8 cellular contexts compared by ENCODE assay signal in genomic region chr1:144932153-144932552, GRCh38.
DNase-seq lines count a peak whose midpoint lies in the region; ATAC-seq, FAIRE-seq and TF ChIP-seq lines count a peak whose summit lies in the region.
"Not testable (repeated sequence)": the region's sequence is repeated elsewhere in the genome, so short reads cannot be mapped to it uniquely, and the experiment has no call there.

No MANE protein-coding gene starts in this region.

- H3K4me1 ChIP-seq in Karpas-422 (ENCODE audit: low read length); adrenal gland (replicated peaks in 1 of 2); HepG2 (ENCODE audit: insufficient read depth, low read length): not testable (repeated sequence)

- H3K36me3 ChIP-seq in Karpas-422 (ENCODE audit: insufficient read depth, low read length); adrenal gland (replicated peaks in 1 of 2); HepG2 (replicated peaks in 1 of 2; ENCODE audit: control insufficient read depth in 1 of 2, insufficient read depth in 2 of 2, low read length in 2 of 2): not testable (repeated sequence)

- not testable (repeated sequence) for H3K9me2 ChIP-seq in Karpas-422 (replicated peaks; ENCODE audit: insufficient read depth, low read length)

- not testable (repeated sequence) for BruUV-seq in HepG2 (replicated peaks; lab: Mats Ljungman, UMichigan)

- not testable (repeated sequence) for H3K4me2 ChIP-seq in Karpas-422 (ENCODE audit: low read depth, low read length, poor library complexity, severe bottlenecking)
- H3K4me2 ChIP-seq in HepG2 (ENCODE audit: low read depth, low read length), result peak overlapping the region; percentile 7; the same call in 1 of the 2 replicates

- not testable (repeated sequence) for TF ChIP-seq CTCF in AG10803 (conservative IDR thresholded peaks at IDR 0.05; ENCODE audit: low read length); adrenal gland (IDR thresholded peaks at IDR 0.05); coronary artery (IDR thresholded peaks at IDR 0.05); HepG2 (CRISPR knock-in tag; IDR thresholded peaks at IDR 0.05)

- not testable (repeated sequence) for TF ChIP-seq RAD21 in HepG2 (CRISPR knock-in tag; IDR thresholded peaks at IDR 0.05)

- POLR2A ChIA-PET in HepG2 (lab: Yijun Ruan, JAX), result not testable (repeated sequence)

- H3K79me2 ChIP-seq in Karpas-422 (ENCODE audit: low read length); HepG2 (ENCODE audit: insufficient read depth, low read length): not testable (repeated sequence)

- TF ChIP-seq EP300 in HepG2 (IDR thresholded peaks at IDR 0.05; ENCODE audit: low read depth in 2 of 2, low read length in 2 of 2), result not testable (repeated sequence)
- peak; percentile 24; the same call in 1 of the 2 replicates for TF ChIP-seq EP300 in HepG2 (CRISPR knock-in tag; IDR thresholded peaks at IDR 0.05; ENCODE audit: borderline replicate concordance)

- ATAC-seq in HepG2, result peak; percentile 88

- not testable (repeated sequence) for H3K9ac ChIP-seq in Karpas-422 (ENCODE audit: low read length); HepG2 (ENCODE audit: insufficient read depth, low read depth, low read length)

- CTCF ChIA-PET in HepG2 (lab: Yijun Ruan, JAX; ENCODE audit: low intra/inter-chr PET ratio, low total read pairs), result not testable (repeated sequence)

- not testable (repeated sequence) for FAIRE-seq in HepG2 (lab: Jason Lieb, UNC)

- H4K20me1 ChIP-seq in Karpas-422 (ENCODE audit: insufficient read depth, low read depth, low read length); HepG2 (ENCODE audit: insufficient read depth, low read length): not testable (repeated sequence)

- in situ Hi-C loops in HepG2 (cut with HindIII; ENCODE audit: extremely low pct_ligation_motif_present, low pct_unique_long_range_greater_than_20kb), result not testable (repeated sequence)

- not testable (repeated sequence) for H2AFZ ChIP-seq in Karpas-422 (ENCODE audit: low read length); HepG2 (ENCODE audit: low read length)

- TF ChIP-seq POLR2A in adrenal gland (IDR thresholded peaks at IDR 0.05); HepG2 (IDR thresholded peaks at IDR 0.05; ENCODE audit: insufficient read depth in 1 of 2, low read depth in 2 of 2, low read length in 2 of 2): not testable (repeated sequence)

- not testable (repeated sequence) for H3K27ac ChIP-seq in Karpas-422 (ENCODE audit: low read length); adrenal gland; coronary artery
- peak overlapping the region; percentile 55 for H3K27ac ChIP-seq in HepG2 (ENCODE audit: extremely low read length, insufficient read depth, low read length)

- intact Hi-C loops in adrenal gland (cut with DNase I); HepG2 (cut with micrococcal nuclease; ENCODE audit: unreplicated experiment): not testable (repeated sequence)

- DNase-seq in AG10803 (ENCODE audit: low read depth) (peak; percentile 69), ELR (ENCODE audit: low read depth) (peak; percentile 1), Karpas-422 (peak; percentile 19), adrenal gland (peak; percentile 16 to 74 (median 49)), coronary artery (ENCODE audit: low spot score) (peak; percentile 16), fibroblast of the conjunctiva (ENCODE audit: low read depth) (peak; percentile 4), HepG2 (ENCODE audit: low spot score) (peak; percentile 88), pons (ENCODE audit: low spot score) (peak; percentile 14)

- not testable (repeated sequence) for H3K27me3 ChIP-seq in Karpas-422 (ENCODE audit: low read length); adrenal gland; HepG2 (ENCODE audit: control insufficient read depth in 1 of 2, insufficient read depth in 2 of 2, low read length in 2 of 2)

- 39 to 53% (median 51%) methylated on average over 3 to 4 of the region's 5 CpGs; no CpG with 5 or more reads in 1 of the 4 donors for whole genome bisulfite sequencing in adrenal gland, 4 donors
- 8% methylated on average over 4 of the region's 5 CpGs for WGBS in HepG2 (ENCODE audit: low lambda C conversion rate)

- H3K9me3 ChIP-seq in Karpas-422 (ENCODE audit: low read length); adrenal gland (replicated peaks in 1 of 3); HepG2 (ENCODE audit: low read length): not testable (repeated sequence)

- H3K4me3 ChIP-seq in AG10803 (ENCODE audit: low read length); Karpas-422 (ENCODE audit: low read length); adrenal gland; coronary artery; HepG2 (replicated peaks in 1 of 3; ENCODE audit: insufficient read depth in 1 of 3, low read depth in 2 of 3, low read length in 3 of 3): not testable (repeated sequence)

TF ChIP-seq in HepG2, 621 proteins besides CTCF, POLR2A, EP300 and RAD21 (continues in another document):
- not testable (repeated sequence) for TF ChIP-seq SOX6, NR2F6, SOX13 (IDR thresholded peaks at IDR 0.05)
- TF ChIP-seq SOX6 (CRISPR knock-in tag; IDR thresholded peaks at IDR 0.05) (0 out of 2 replicates have a peak, but pooled peaks have one; percentile 20), RXRB (CRISPR knock-in tag; IDR thresholded peaks at IDR 0.05; ENCODE audit: borderline replicate concordance) (peak; percentile 69; the same call in 1 of the 2 replicates), ETV5 (CRISPR knock-in tag; IDR thresholded peaks at IDR 0.05; ENCODE audit: borderline replicate concordance) (peak; percentile 34; the same call in 1 of the 2 replicates), ELF1 (CRISPR knock-in tag; IDR thresholded peaks at IDR 0.05) (peak; percentile 79), ELF3 (CRISPR knock-in tag; IDR thresholded peaks at IDR 0.05) (peak; percentile 78), ARID5B (CRISPR knock-in tag; IDR thresholded peaks at IDR 0.05) (peak; percentile 51), RARA (CRISPR knock-in tag; IDR thresholded peaks at IDR 0.05) (peak; percentile 63), NR2F6 (CRISPR knock-in tag; IDR thresholded peaks at IDR 0.05) (peak; percentile 59; the same call in 1 of the 2 replicates), SOX5 (CRISPR knock-in tag; IDR thresholded peaks at IDR 0.05; ENCODE audit: borderline replicate concordance) (peak; percentile 52; the same call in 1 of the 2 replicates), ZNF652 (CRISPR knock-in tag; IDR thresholded peaks at IDR 0.05; ENCODE audit: borderline replicate concordance, low read depth) (peak; percentile 54; the same call in 1 of the 2 replicates), GATAD2A (CRISPR knock-in tag; IDR thresholded peaks at IDR 0.05) (0 out of 2 replicates have a peak, but pooled peaks have one; percentile 45), FOXO1 (CRISPR knock-in tag; IDR thresholded peaks at IDR 0.05) (peak; percentile 36; the same call in 1 of the 2 replicates), NCOA2 (CRISPR knock-in tag; IDR thresholded peaks at IDR 0.05) (peak; percentile 79), BCL6 (CRISPR knock-in tag; IDR thresholded peaks at IDR 0.05) (0 out of 2 replicates have a peak, but pooled peaks have one; percentile 32), RXRA (CRISPR knock-in tag; IDR thresholded peaks at IDR 0.05) (peak; percentile 49; the same call in 1 of the 2 replicates), SOX13 (CRISPR knock-in tag; conservative IDR thresholded peaks at IDR 0.05 in 1 of 2, IDR thresholded peaks at IDR 0.05 in 1 of 2) (peak in 1 of 2 experiments; percentile 68; a peak in 2 of 4 replicates)

Comparison
In these comparisons a context has a peak if more than half of its experiments do, and no peak if none do; other contexts are left out.
1. DNase-seq: peak in every context shown above with its lines; median percentile 88 in HepG2; 69 in AG10803; 49 in adrenal gland; 19 in Karpas-422; 16 in coronary artery; 14 in pons; 4 in fibroblast of the conjunctiva; 1 in ELR.